ENCODE assay signal across 5 cellular contexts in the genomic region with DNA sequence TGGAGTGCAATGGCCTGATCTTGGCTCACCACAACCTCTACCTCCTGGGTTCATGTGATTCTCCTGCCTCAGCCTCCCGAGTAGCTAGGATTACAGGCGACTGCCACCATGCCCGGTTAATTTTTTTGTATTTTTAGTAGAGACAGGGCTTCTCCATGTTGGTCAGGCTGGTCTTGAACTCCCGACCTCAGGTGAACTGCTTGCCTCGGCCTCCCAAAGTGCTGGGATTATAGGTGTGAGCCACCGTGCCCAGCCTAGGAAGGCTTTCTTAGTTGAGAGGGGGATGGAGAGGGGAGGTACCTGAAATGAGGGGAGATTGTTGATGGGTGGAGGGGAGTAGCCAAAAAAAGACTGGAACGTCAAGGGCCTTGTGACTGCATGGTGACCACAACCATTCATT. TPM values are rescaled to one million over a fixed set of nuclear protein-coding genes. Genes with fewer than 3 reads are reported as not detected.
"Had no signal": no experiment of that assay in that cellular context is flagged by ENCODE, and none has a peak within 500 bp of the region (broad histone marks: within the 10 kb centered on the region; RNA-seq: fewer than 3 reads in every experiment).

No MANE protein-coding gene starts in this region.

RNA-seq across cellular contexts. Expression of gene CLEC18B, which starts 7.4 kb away (rescaled TPM):
- total RNA-seq: LHCN-M2, RPMI7951, SJCRH30, SK-MEL-5 had no signal

RNA-seq across cellular contexts. Expression of gene NPIPB15, which starts 37.8 kb away (rescaled TPM):
- total RNA-seq: Right ventricle myocardium inferior, RPMI7951, SK-MEL-5 had no signal
